8 cellular contexts compared by ENCODE assay signal in genomic region chr9:75238311-75238976, GRCh38.
DNase-seq lines count a peak whose midpoint lies in the region; ATAC-seq and TF ChIP-seq lines count a peak whose summit lies in the region.

No MANE protein-coding gene starts in this region.

- no peak for TF ChIP-seq POLR2A in gastroesophageal sphincter (IDR thresholded peaks at IDR 0.05)

- no peak overlapping the region for H3K27ac ChIP-seq in gastroesophageal sphincter

- peak; percentile 96 for ATAC-seq in GM19035 (IDR thresholded peaks at IDR 0.05; ENCODE audit: unreplicated experiment)
- ATAC-seq in HG03095 (IDR thresholded peaks at IDR 0.05; ENCODE audit: unreplicated experiment): peak; percentile 92
- ATAC-seq in gastroesophageal sphincter: peak; percentile 80

- H3K27me3 ChIP-seq in gastroesophageal sphincter: no peaks in the 10 kb centered on the region

- DNase-seq in DMS53 treated with DMSO at 0.1 percent for 48 hours (lab: John Stamatoyannopoulos, UW; ENCODE audit: unreplicated experiment) (peak; percentile 65), NCI-H526 treated with DMSO at 0.1 percent for 48 hours (lab: John Stamatoyannopoulos, UW) (peak; percentile 35), activated T-cell treated with anti-CD3 and anti-CD28 coated beads for 48 hours (ENCODE audit: low read depth) (peak; percentile 6), renal cortical epithelial cell (ENCODE audit: low read depth) (peak; percentile 55)
- DNase-seq in effector CD8-positive, alpha-beta T cell (lab: John Stamatoyannopoulos, UW): no peak

- WGBS in gastroesophageal sphincter (ENCODE audit: low coverage in 1 of 2), 2 donors: 47 to 67% methylated on average over 9 of the region's 11 CpGs

- no peaks in the 10 kb centered on the region for H3K36me3 ChIP-seq in gastroesophageal sphincter

- no peak for TF ChIP-seq EP300 in gastroesophageal sphincter (IDR thresholded peaks at IDR 0.05)

- H3K4me3 ChIP-seq in gastroesophageal sphincter: no peak overlapping the region

- peak; percentile 71 to 84 (median 80) for TF ChIP-seq CTCF in gastroesophageal sphincter (IDR thresholded peaks at IDR 0.05)

- no peaks in the 10 kb centered on the region for H3K4me1 ChIP-seq in gastroesophageal sphincter

- H3K9me3 ChIP-seq in gastroesophageal sphincter: no peaks in the 10 kb centered on the region
